In genomic region chr10:28532509-28533314, GRCh38 we compare ENCODE assay signal across 8 cellular contexts. TPM values are rescaled to one million over a fixed set of nuclear protein-coding genes. Genes with fewer than 3 reads are reported as not detected.
DNase-seq lines count a peak whose midpoint lies in the region; ATAC-seq and TF ChIP-seq lines count a peak whose summit lies in the region.

WAC (plus strand) TSS chr10:28533118; CDS start chr10:28533580, 462 bp downstream.

- TF ChIP-seq CTCF in gastroesophageal sphincter (IDR thresholded peaks at IDR 0.05), result peak in 3 of 4 experiments; percentile 11 to 48 (median 37)

- peaks cover 0 to 63% (median 16%) of the 10 kb centered on the region in 3 donors for H3K4me1 ChIP-seq in gastroesophageal sphincter

- 1 to 3% methylated on average over 6 to 26 of the region's 98 CpGs for WGBS in gastroesophageal sphincter (ENCODE audit: low coverage in 1 of 2), 2 donors

- H3K4me3 ChIP-seq in gastroesophageal sphincter, result peak within 1 kb of the TSS; percentile 94 to 96

- in situ Hi-C loops in SK-MEL-5 (cut with HindIII; ENCODE audit: low pct_unique_long_range_greater_than_20kb, low sequenced_read_pairs), result no loop called here

- peaks cover 52% of the 10 kb centered on the region for H3K4me1 Mint-ChIP-seq in activated naive CD4-positive, alpha-beta T cell treated with anti-CD3 and anti-CD28 coated beads for 36 hours (ENCODE audit: low read depth)

- H3K36me3 ChIP-seq in gastroesophageal sphincter, result peaks cover 0 to 24% of the 10 kb centered on the region in 2 donors

- intact Hi-C loops in activated naive CD4-positive, alpha-beta T cell treated with anti-CD3 and anti-CD28 coated beads for 36 hours (cut with micrococcal nuclease), result loop anchor here (1.0 to 5.0 kb wide), 11 partner anchors 32 to 1378 kb away; partner anchors contain the start of genes ACBD5, BAMBI, MASTL and MPP7

- no peaks in the 10 kb centered on the region for H3K9me3 Mint-ChIP-seq in activated naive CD4-positive, alpha-beta T cell treated with anti-CD3 and anti-CD28 coated beads for 36 hours

- no peaks in the 10 kb centered on the region for H3K27me3 ChIP-seq in gastroesophageal sphincter

- H3K27ac ChIP-seq in gastroesophageal sphincter, result peak within 1 kb of the TSS; percentile 91 to 99 (median 98)

- POLR2A ChIA-PET in HEK293T (lab: Yijun Ruan, JAX), result interaction anchor here (0.6 to 1.7 kb wide), 7 partner anchors 13 to 122 kb away, joined by 3 to 8 read pairs (median 3); no protein-coding TSS in a partner anchor

- H3K36me3 Mint-ChIP-seq in activated naive CD4-positive, alpha-beta T cell treated with anti-CD3 and anti-CD28 coated beads for 36 hours (ENCODE audit: low read depth), result peaks cover 46% of the 10 kb centered on the region

- ATAC-seq in gastroesophageal sphincter, result peak; percentile 96

- H3K27ac Mint-ChIP-seq in activated naive CD4-positive, alpha-beta T cell treated with anti-CD3 and anti-CD28 coated beads for 36 hours, result peak within 1 kb of the TSS; percentile 100

- no peak for TF ChIP-seq EP300 in gastroesophageal sphincter (IDR thresholded peaks at IDR 0.05)

- H3K4me3 Mint-ChIP-seq in activated naive CD4-positive, alpha-beta T cell treated with anti-CD3 and anti-CD28 coated beads for 36 hours, result peak within 1 kb of the TSS; percentile 99

- DNase-seq in GF-D8 (lab: John Stamatoyannopoulos, UW) (peak; percentile 77), HEK293T (ENCODE audit: extremely low spot score) (peak; percentile 84), MV-4-11 (lab: John Stamatoyannopoulos, UW) (peak; percentile 86), SK-MEL-5 (ENCODE audit: low read depth, low spot score) (peak; percentile 88), non-pigmented ciliary epithelial cell (ENCODE audit: low read depth) (peak; percentile 44), superior temporal gyrus (ENCODE audit: extremely low spot score) (peak; percentile 95)
- DNase-seq in activated naive CD4-positive, alpha-beta T cell treated with anti-CD3 and anti-CD28 coated beads for 36 hours, result peak; percentile 98

- H3K27me3 Mint-ChIP-seq in activated naive CD4-positive, alpha-beta T cell treated with anti-CD3 and anti-CD28 coated beads for 36 hours (ENCODE audit: low read depth), result no peaks in the 10 kb centered on the region

- peak; percentile 71 for TF ChIP-seq POLR2A in gastroesophageal sphincter (IDR thresholded peaks at IDR 0.05)

- CTCF ChIA-PET in HEK293T (lab: Yijun Ruan, JAX), result no interaction called here
- CTCF ChIA-PET in activated naive CD4-positive, alpha-beta T cell treated with anti-CD3 and anti-CD28 coated beads for 36 hours (lab: Charles Lee), result no interaction called here

- no peaks in the 10 kb centered on the region for H3K9me3 ChIP-seq in gastroesophageal sphincter

TF ChIP-seq in HEK293T, 16 proteins besides CTCF, POLR2A, EP300 and RAD21:
- TF ChIP-seq ELF4 (IDR thresholded peaks at IDR 0.05) (peak; percentile 61; the same call in 1 of the 2 replicates), SUZ12 (IDR thresholded peaks at IDR 0.05) (no peak), L3MBTL2 (conservative IDR thresholded peaks at IDR 0.05) (peak; percentile 78), FOXM1 (IDR thresholded peaks at IDR 0.05; ENCODE audit: borderline replicate concordance) (no peak), CTBP1 (IDR thresholded peaks at IDR 0.05; ENCODE audit: borderline replicate concordance) (no peak), ARNT (IDR thresholded peaks at IDR 0.05) (no peak), LEF1 (IDR thresholded peaks at IDR 0.05; ENCODE audit: borderline replicate concordance) (0 out of 2 replicates have a peak, but pooled peaks have one; percentile 15)

RNA-seq across cellular contexts. Expression of gene WAC, which starts in this region (rescaled TPM):
- 58.6 and 63.7 TPM in 2 replicates for total RNA-seq in SK-MEL-5 (2014; rRNA removed; shearing (Covaris generic))
- polyA plus RNA-seq in SK-MEL-5 (2015; cell fraction: cytosol; rRNA removed), result 54.0 and 83.8 TPM in 2 replicates
- polyA plus RNA-seq in SK-MEL-5 (2015; cell fraction: nucleus; rRNA removed), result 69.6 and 105 TPM in 2 replicates
- total RNA-seq in activated naive CD4-positive, alpha-beta T cell treated with anti-CD3 and anti-CD28 coated beads for 36 hours, result 10 to 100 TPM; 77.1 to 82.9 TPM
- 100 to 1,000 TPM; 141 to 162 (median 155) TPM for total RNA-seq in gastroesophageal sphincter

Comparison
In these comparisons a context has a peak if more than half of its experiments do, and no peak if none do; other contexts are left out.
1. Peak in every context shown above with its lines: DNase-seq, ATAC-seq, H3K4me3 ChIP-seq and H3K27ac ChIP-seq.
2. DNase-seq: peak in every context shown above with its lines; median percentile 98 in activated naive CD4-positive, alpha-beta T cell treated with anti-CD3 and anti-CD28 coated beads for 36 hours; 95 in superior temporal gyrus; 88 in SK-MEL-5; 86 in MV-4-11; 84 in HEK293T; 77 in GF-D8; 44 in non-pigmented ciliary epithelial cell.